18 cellular contexts compared by ENCODE assay signal in the genomic region with DNA sequence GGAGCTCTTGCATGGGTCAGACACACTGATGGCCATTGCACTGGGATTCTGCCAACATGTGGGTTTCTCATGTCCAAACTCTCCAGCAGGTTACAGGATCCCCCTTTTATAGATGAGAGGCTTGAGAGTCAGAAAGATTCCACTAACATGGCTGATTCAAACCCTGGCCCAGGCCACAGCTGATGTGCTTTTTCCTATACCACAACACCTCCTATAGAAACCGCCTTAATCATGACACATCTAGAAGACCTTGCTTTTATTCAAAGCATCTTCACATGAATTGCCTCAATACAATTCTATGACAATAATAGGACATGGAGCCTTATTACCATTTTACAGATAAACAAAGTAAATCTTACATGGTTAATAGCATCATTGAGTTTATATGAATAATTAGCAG.
"Had no signal": no experiment of that assay in that cellular context is flagged by ENCODE, and none has a peak within 500 bp of the region (broad histone marks: within the 10 kb centered on the region; RNA-seq: fewer than 3 reads in every experiment).

No MANE protein-coding gene starts in this region.

- DNase-seq: IMR-90, Karpas-422, KG1, NCI-H1092, NCI-H1105 treated with DMSO at 0.1 percent for 48 hours, NCI-H1417 treated with DMSO at 0.1 percent for 48 hours, NCI-H146, NCI-H1694 treated with DMSO at 0.1 percent for 48 hours, NCI-H1930, NCI-H2081, NCI-H2107, NCI-H2227 treated with DMSO at 0.1 percent for 48 hours, NCI-H524, NCI-H69, NCI-H774, Right ventricle myocardium superior, RPMI8226, SIG-M5 had no signal
